In the genomic region with DNA sequence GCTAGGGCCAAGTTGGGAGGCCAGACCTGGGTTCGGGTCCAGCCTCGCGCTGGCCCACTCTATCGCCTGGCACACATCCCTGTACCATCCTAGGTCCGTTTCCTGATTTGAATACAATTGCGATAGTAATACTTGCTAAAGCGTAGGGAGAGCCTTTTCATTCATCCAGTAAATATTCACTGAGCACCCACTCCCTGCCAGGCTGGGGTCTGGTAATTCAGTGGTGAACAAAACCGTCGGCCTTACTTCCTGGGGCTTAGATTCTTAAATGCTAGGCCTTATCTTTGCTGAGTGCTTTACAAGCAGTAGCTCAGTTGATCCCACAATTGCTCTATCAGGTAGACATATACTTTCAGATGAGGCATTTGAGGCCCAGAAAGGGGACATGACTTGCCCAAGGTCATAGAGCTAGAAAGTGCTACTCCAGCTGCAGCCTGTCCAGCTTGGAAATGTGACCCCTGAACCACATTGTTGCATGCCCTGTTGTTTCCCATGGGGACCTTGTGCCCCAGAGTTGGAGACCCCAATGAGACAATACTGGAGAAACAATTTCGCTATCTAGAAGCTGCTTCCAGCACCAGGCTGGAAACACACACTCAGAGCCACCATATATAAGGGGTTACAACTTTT, we compare ENCODE assay signal across 10 cellular contexts. TPM values are rescaled to one million over a fixed set of nuclear protein-coding genes. Genes with fewer than 3 reads are reported as not detected.
DNase-seq lines count a peak whose midpoint lies in the region; ATAC-seq and TF ChIP-seq lines count a peak whose summit lies in the region.
"Had no signal": no experiment of that assay in that cellular context is flagged by ENCODE, and none has a peak within 500 bp of the region (broad histone marks: within the 10 kb centered on the region; RNA-seq: fewer than 3 reads in every experiment).

No MANE protein-coding gene starts in this region.

- H3K9me3 ChIP-seq in BE2C (no peaks in the 10 kb centered on the region), KOPT-K1 (ENCODE audit: insufficient read depth, low read length, poor library complexity, severe bottlenecking) (peaks cover 9% of the 10 kb centered on the region)
- no peaks in the 10 kb centered on the region for H3K9me3 ChIP-seq in naive thymus-derived CD4-positive, alpha-beta T cell (ENCODE audit: control insufficient read depth in 2 of 3, low read length in 3 of 3)

- TF ChIP-seq CTCF in BE2C (IDR thresholded peaks at IDR 0.05; ENCODE audit: low read depth, low read length), result no peak

- H3K4me1 ChIP-seq in BE2C, result no peaks in the 10 kb centered on the region; the same call in 1 of the 2 replicates
- peaks cover 29 to 32% of the 10 kb centered on the region in 2 donors for H3K4me1 ChIP-seq in naive thymus-derived CD4-positive, alpha-beta T cell (ENCODE audit: control insufficient read depth in 2 of 2, insufficient read depth in 2 of 2, low read length in 2 of 2)

- peak overlapping the region; percentile 97 for H3K4me3 Mint-ChIP-seq in dendritic cell treated with granulocyte-macrophage colony-stimulating factor and Interleukin-4, amounts not matched to agents 40 ng/mL and 50 ng/mL, for 4 days
- peak overlapping the region; percentile 85 to 94 (median 92) for H3K4me3 Mint-ChIP-seq in naive thymus-derived CD4-positive, alpha-beta T cell

- peak overlapping the region; percentile 94 for H3K27ac Mint-ChIP-seq in dendritic cell treated with granulocyte-macrophage colony-stimulating factor and Interleukin-4, amounts not matched to agents 40 ng/mL and 50 ng/mL, for 4 days
- H3K27ac Mint-ChIP-seq in naive thymus-derived CD4-positive, alpha-beta T cell, result peak overlapping the region in 8 of 9 donors; percentile 59 to 91 (median 72)

- intact Hi-C loops in dendritic cell treated with granulocyte-macrophage colony-stimulating factor and Interleukin-4, amounts not matched to agents 40 ng/mL and 50 ng/mL, for 4 days (cut with micrococcal nuclease), result loop anchor here (2.0 to 5.0 kb wide), 3 partner anchors 200 to 265 kb away; partner anchors contain the start of genes KATNB1 and KIFC3
- intact Hi-C loops in naive thymus-derived CD4-positive, alpha-beta T cell (cut with micrococcal nuclease), result loop anchor here (1.0 to 10.0 kb wide), 15 partner anchors 17 to 1550 kb away; partner anchors contain the start of genes CFAP20 (in 2 of the 2), KATNB1 (in 2 of the 2), MMP15 (in 2 of the 2) and CSNK2A2 (in 1 of the 2)

- no peak for ATAC-seq in naive thymus-derived CD4-positive, alpha-beta T cell

- DNase-seq in BE2C (no peak), nucleus accumbens (lab: John Stamatoyannopoulos, UW) (no peak), NCI-H1105 treated with DMSO at 0.1 percent for 48 hours (lab: John Stamatoyannopoulos, UW) (no peak), Kasumi-1 (lab: John Stamatoyannopoulos, UW) (no peak), NCI-H446 treated with DMSO at 0.1 percent for 48 hours (lab: John Stamatoyannopoulos, UW) (no peak)
- DNase-seq in naive thymus-derived CD4-positive, alpha-beta T cell, result no peak

- peaks cover 61% of the 10 kb centered on the region for H3K4me1 Mint-ChIP-seq in dendritic cell treated with granulocyte-macrophage colony-stimulating factor and Interleukin-4, amounts not matched to agents 40 ng/mL and 50 ng/mL, for 4 days (ENCODE audit: low read depth)
- H3K4me1 Mint-ChIP-seq in naive thymus-derived CD4-positive, alpha-beta T cell, result peaks cover 32 to 72% (median 58%) of the 10 kb centered on the region in 7 donors

- H3K27me3 ChIP-seq in BE2C, result no peaks in the 10 kb centered on the region
- no peaks in the 10 kb centered on the region for H3K27me3 ChIP-seq in naive thymus-derived CD4-positive, alpha-beta T cell (ENCODE audit: control insufficient read depth in 2 of 2, insufficient read depth in 2 of 2, low read length in 2 of 2)

- POLR2A ChIA-PET in naive thymus-derived CD4-positive, alpha-beta T cell (lab: Charles Lee), result interaction anchor here (1.0 to 2.7 kb wide), 3 partner anchors 11 to 23 kb away, joined by 3 to 15 read pairs (median 9); no protein-coding TSS in a partner anchor

- H3K27me3 Mint-ChIP-seq in dendritic cell treated with granulocyte-macrophage colony-stimulating factor and Interleukin-4, amounts not matched to agents 40 ng/mL and 50 ng/mL, for 4 days, result no peaks in the 10 kb centered on the region
- H3K27me3 Mint-ChIP-seq in naive thymus-derived CD4-positive, alpha-beta T cell, result no peaks in the 10 kb centered on the region

- H3K9me3 Mint-ChIP-seq in dendritic cell treated with granulocyte-macrophage colony-stimulating factor and Interleukin-4, amounts not matched to agents 40 ng/mL and 50 ng/mL, for 4 days, result no peaks in the 10 kb centered on the region
- H3K9me3 Mint-ChIP-seq in naive thymus-derived CD4-positive, alpha-beta T cell, result no peaks in the 10 kb centered on the region

- H3K4me3 ChIP-seq in BE2C (ENCODE audit: low read depth, low read length), result peak overlapping the region; percentile 75
- peak overlapping the region; percentile 98 for H3K4me3 ChIP-seq in naive thymus-derived CD4-positive, alpha-beta T cell (ENCODE audit: low read length)

- CTCF ChIA-PET in naive thymus-derived CD4-positive, alpha-beta T cell (lab: Charles Lee), result interaction anchor here (1.0 to 6.6 kb wide), 4 partner anchors 9 to 101 kb away, joined by 3 to 43 read pairs (median 4); no protein-coding TSS in a partner anchor

- 0 out of 2 replicates have a peak, but pooled peaks cover 3% of the 10 kb centered on the region for H3K36me3 ChIP-seq in BE2C
- peaks cover 50% of the 10 kb centered on the region for H3K36me3 ChIP-seq in KOPT-K1 (ENCODE audit: insufficient read depth, low read length)
- peaks cover 0 to 17% (median 5%) of the 10 kb centered on the region in 3 experiments for H3K36me3 ChIP-seq in naive thymus-derived CD4-positive, alpha-beta T cell (ENCODE audit: control insufficient read depth in 2 of 3, insufficient read depth in 3 of 3, low read length in 3 of 3)

- H3K27ac ChIP-seq in KOPT-K1 (ENCODE audit: low read depth, low read length, poor library complexity, severe bottlenecking), result peak overlapping the region; percentile 62
- H3K27ac ChIP-seq in naive thymus-derived CD4-positive, alpha-beta T cell (ENCODE audit: low read depth, low read length), result peak overlapping the region; percentile 85

- H3K36me3 Mint-ChIP-seq in dendritic cell treated with granulocyte-macrophage colony-stimulating factor and Interleukin-4, amounts not matched to agents 40 ng/mL and 50 ng/mL, for 4 days (ENCODE audit: low read depth), result peaks cover 66% of the 10 kb centered on the region
- peaks cover 0 to 20% (median 3%) of the 10 kb centered on the region in 5 donors for H3K36me3 Mint-ChIP-seq in naive thymus-derived CD4-positive, alpha-beta T cell

RNA-seq across cellular contexts. Expression of gene USB1, which starts 0.7 kb away (rescaled TPM):
- 40.6 TPM for polyA plus RNA-seq in BE2C (2012; ENCODE audit: insufficient read depth, insufficient read length, low read depth)
- total RNA-seq in naive thymus-derived CD4-positive, alpha-beta T cell, result 10 to 100 TPM; 28.7 to 50.8 (median 28.9) TPM
- polyA plus RNA-seq in naive thymus-derived CD4-positive, alpha-beta T cell, result 10 to 100 TPM; 26.8 to 37.6 TPM

RNA-seq across cellular contexts. Expression of gene ZNF319, which starts 1.4 kb away (rescaled TPM):
- polyA plus RNA-seq in BE2C (2012; ENCODE audit: insufficient read depth, insufficient read length, low read depth), result 7.1 TPM
- 10 to 100 TPM; 11.2 to 20.8 (median 17.3) TPM for total RNA-seq in naive thymus-derived CD4-positive, alpha-beta T cell
- polyA plus RNA-seq in naive thymus-derived CD4-positive, alpha-beta T cell, result 10 to 100 TPM in 1 of 2 donors, 1 to 10 TPM in 1; 4.4 to 11.8 TPM

RNA-seq across cellular contexts. Expression of gene MMP15, which starts 23.7 kb away (rescaled TPM):
- 49.0 TPM for polyA plus RNA-seq in BE2C (2012; ENCODE audit: insufficient read depth, insufficient read length, low read depth)
- total RNA-seq in naive thymus-derived CD4-positive, alpha-beta T cell, result under 1 TPM; 0.20 to 0.85 (median 0.69) TPM
- under 1 TPM in 1 of 2 donors, not detected in 1; 0.06 TPM for polyA plus RNA-seq in naive thymus-derived CD4-positive, alpha-beta T cell

RNA-seq across cellular contexts. Expression of gene CNGB1, which starts 31.0 kb away (rescaled TPM):
- 3.8 TPM for polyA plus RNA-seq in BE2C (2012; ENCODE audit: insufficient read depth, insufficient read length, low read depth)
- total RNA-seq in naive thymus-derived CD4-positive, alpha-beta T cell, result not detected
- polyA plus RNA-seq in naive thymus-derived CD4-positive, alpha-beta T cell, result not detected
- total RNA-seq: myocyte, RPMI7951 had no signal
